In genomic region chr6:151639750-151640149, GRCh38 we compare ENCODE assay signal across 28 cellular contexts.
"Had no signal": no experiment of that assay in that cellular context is flagged by ENCODE, and none has a peak within 500 bp of the region (broad histone marks: within the 10 kb centered on the region; RNA-seq: fewer than 3 reads in every experiment).

No MANE protein-coding gene starts in this region.

- DNase-seq: colonic mucosa; cortex of kidney; dermis blood vessel endothelial cell; dorsolateral prefrontal cortex; effector CD4-positive, alpha-beta T cell; effector CD8-positive, alpha-beta T cell; effector memory CD4-positive, alpha-beta T cell; effector memory CD8-positive, alpha-beta T cell; endodermal cell; erythroblast; esophagus squamous epithelium; foreskin fibroblast; foreskin keratinocyte; foreskin melanocyte; gastrocnemius medialis; glutamatergic neuron; head of caudate nucleus; heart left ventricle; heart right ventricle had no signal

- H3K36me3 ChIP-seq: colonic mucosa, esophagus muscularis mucosa, esophagus squamous epithelium, gastrocnemius medialis, gastroesophageal sphincter, heart left ventricle, heart right ventricle had no signal

- H3K27me3 ChIP-seq: colonic mucosa, dorsolateral prefrontal cortex, esophagus muscularis mucosa, esophagus squamous epithelium, gastrocnemius medialis, gastroesophageal sphincter, heart left ventricle, heart right ventricle had no signal

- FAIRE-seq: colon, endometrium, endothelial cell of umbilical vein, frontal cortex had no signal

- H3K4me3 ChIP-seq: colonic mucosa, coronary artery, dorsolateral prefrontal cortex, esophagus muscularis mucosa, esophagus squamous epithelium, gastrocnemius medialis, gastroesophageal sphincter, heart left ventricle, heart right ventricle had no signal

- H3K9me3 ChIP-seq: colonic mucosa, esophagus squamous epithelium, gastrocnemius medialis had no signal

- H3K27ac ChIP-seq: colonic mucosa, coronary artery, dorsolateral prefrontal cortex, epithelial cell of prostate, esophagus muscularis mucosa, esophagus squamous epithelium, foreskin keratinocyte, gastrocnemius medialis, gastroesophageal sphincter, heart left ventricle, heart right ventricle had no signal

- ATAC-seq: effector memory CD8-positive, alpha-beta T cell; esophagus mucosa; foreskin keratinocyte; gastrocnemius medialis; gastroesophageal sphincter; heart left ventricle; heart right ventricle had no signal

- H3K4me1 ChIP-seq: colonic mucosa, esophagus muscularis mucosa, esophagus squamous epithelium, foreskin keratinocyte, gastrocnemius medialis, gastroesophageal sphincter, heart left ventricle, heart right ventricle had no signal
